Comparison of ENCODE assay signal across 12 cellular contexts in the genomic region with DNA sequence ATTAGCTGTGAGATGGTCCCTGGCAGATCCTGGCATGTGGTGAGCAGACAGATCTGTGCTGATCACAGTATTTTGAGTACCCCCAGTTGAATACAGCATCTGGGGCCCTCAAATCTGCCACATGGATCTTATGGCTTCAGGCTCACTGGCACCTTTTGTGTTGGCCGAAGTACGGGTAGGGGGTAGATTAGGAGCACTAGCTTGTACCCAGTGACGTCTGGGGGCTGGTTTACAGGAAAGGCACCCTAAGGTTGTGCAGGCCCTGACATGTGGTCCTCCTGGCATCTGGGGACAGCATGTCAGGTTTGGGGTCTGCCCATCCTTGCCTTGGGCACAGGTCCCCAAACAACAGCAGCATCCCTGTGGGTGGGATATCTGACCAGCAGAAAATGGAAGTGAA. TPM values are rescaled to one million over a fixed set of nuclear protein-coding genes. Genes with fewer than 3 reads are reported as not detected.
A peak's percentile ranks its signal among the peaks of the same experiment; 100 is the strongest.
DNase-seq lines count a peak whose midpoint lies in the region; ATAC-seq and TF ChIP-seq lines count a peak whose summit lies in the region.
"Had no signal": no experiment of that assay in that cellular context is flagged by ENCODE, and none has a peak within 500 bp of the region (broad histone marks: within the 10 kb centered on the region; RNA-seq: fewer than 3 reads in every experiment).

No MANE protein-coding gene starts in this region.

- peak overlapping the region; percentile 89 for H3K4me2 ChIP-seq in DOHH2 (ENCODE audit: low read length)
- H3K4me2 ChIP-seq: hepatocyte had no signal

- H4K20me1 ChIP-seq in DOHH2 (ENCODE audit: control insufficient read depth, insufficient read depth, low read depth, low read length), result no peaks in the 10 kb centered on the region

- H3K9me3 ChIP-seq in DOHH2 (ENCODE audit: control insufficient read depth, insufficient read depth, low read length) (peaks cover 18% of the 10 kb centered on the region), Peyer's patch (no peaks in the 10 kb centered on the region), esophagus muscularis mucosa (no peaks in the 10 kb centered on the region), spleen (no peaks in the 10 kb centered on the region), adrenal gland (replicated peaks in 1 of 3) (no peaks in the 10 kb centered on the region)

- ATAC-seq in GM19023 (IDR thresholded peaks at IDR 0.05; ENCODE audit: unreplicated experiment), result no peak
- ATAC-seq in esophagus mucosa, result no peak
- ATAC-seq: activated CD8-positive, alpha-beta memory T cell treated with anti-CD3 and anti-CD28 coated beads, Interleukin-2, amount 10 ng/mL, durations not matched to agents 7 days and 5 days had no signal

- TF ChIP-seq EP300 in esophagus muscularis mucosa (IDR thresholded peaks at IDR 0.05), result no peak

- H3K4me1 ChIP-seq in DOHH2 (ENCODE audit: control insufficient read depth, low read length) (peaks cover 96% of the 10 kb centered on the region), Peyer's patch (peaks cover 0 to 46% (median 25%) of the 10 kb centered on the region in 4 donors), esophagus muscularis mucosa (peaks cover 7 to 39% (median 31%) of the 10 kb centered on the region in 4 donors), spleen (peaks cover 19 to 74% (median 66%) of the 10 kb centered on the region in 6 donors), adrenal gland (replicated peaks in 1 of 2) (peaks cover 0 to 2% of the 10 kb centered on the region in 2 donors)

- no peak for DNase-seq in Peyer's patch
- no peak for DNase-seq in esophagus muscularis mucosa (ENCODE audit: extremely low spot score)
- no peak for DNase-seq in spleen
- DNase-seq in NCI-H1048 (lab: John Stamatoyannopoulos, UW), result no peak
- no peak for DNase-seq in adrenal gland
- DNase-seq: activated CD8-positive, alpha-beta memory T cell treated with anti-CD3 and anti-CD28 coated beads, Interleukin-2, amount 10 ng/mL, durations not matched to agents 7 days and 5 days; activated naive CD4-positive, alpha-beta T cell treated with anti-CD3 and anti-CD28 coated beads for 36 hours had no signal

- H3K9me2 ChIP-seq in DOHH2 (replicated peaks; ENCODE audit: control insufficient read depth, low read length), result no peaks in the 10 kb centered on the region

- H3K36me3 ChIP-seq in DOHH2 (ENCODE audit: control insufficient read depth, low read length), result peaks cover 35% of the 10 kb centered on the region
- no peaks in the 10 kb centered on the region for H3K36me3 ChIP-seq in Peyer's patch
- H3K36me3 ChIP-seq in esophagus muscularis mucosa, result no peaks in the 10 kb centered on the region
- no peaks in the 10 kb centered on the region for H3K36me3 ChIP-seq in spleen
- H3K36me3 ChIP-seq in adrenal gland (replicated peaks in 1 of 2), result no peaks in the 10 kb centered on the region
- H3K36me3 ChIP-seq: cardiac muscle cell had no signal

- H3F3A ChIP-seq in DOHH2 (ENCODE audit: control insufficient read depth, insufficient read depth), result peaks cover 61% of the 10 kb centered on the region

- H3K4me3 ChIP-seq in DOHH2 (ENCODE audit: low read length), result peak overlapping the region; percentile 67
- H3K4me3 ChIP-seq in Peyer's patch, result no peak overlapping the region
- no peak overlapping the region for H3K4me3 ChIP-seq in esophagus muscularis mucosa
- H3K4me3 ChIP-seq in spleen, result no peak overlapping the region
- H3K4me3 ChIP-seq in adrenal gland, result no peak overlapping the region
- H3K4me3 ChIP-seq: cardiac muscle cell, hepatocyte had no signal

- 92% methylated on average over 3 of the region's 3 CpGs for WGBS in esophagus muscularis mucosa
- 79 to 92% (median 83%) methylated on average over 3 of the region's 3 CpGs for WGBS in spleen, 5 donors
- 84 to 90% (median 90%) methylated on average over 3 of the region's 3 CpGs for WGBS in adrenal gland, 4 donors

- H3K79me2 ChIP-seq in DOHH2 (ENCODE audit: control insufficient read depth, low read length), result peaks cover 21% of the 10 kb centered on the region
- H3K79me2 ChIP-seq: hepatocyte had no signal

- TF ChIP-seq CTCF in DOHH2 (IDR thresholded peaks at IDR 0.05; ENCODE audit: low read depth, low read length, poor library complexity, severe bottlenecking) (no peak), Peyer's patch (IDR thresholded peaks at IDR 0.05) (no peak), esophagus muscularis mucosa (IDR thresholded peaks at IDR 0.05) (no peak), spleen (IDR thresholded peaks at IDR 0.05 in 8 of 11, conservative IDR thresholded peaks at IDR 0.05 in 3 of 11) (no peak), adrenal gland (IDR thresholded peaks at IDR 0.05) (no peak)

- intact Hi-C loops in esophagus muscularis mucosa (cut with DNase I), result no loop called here
- intact Hi-C loops in spleen (cut with DNase I; ENCODE audit: low total_unique reads), result no loop called here
- intact Hi-C loops in adrenal gland (cut with DNase I), result loop anchor here (2.0 to 5.0 kb wide), 2 partner anchors 38 to 94 kb away; no protein-coding TSS in a partner anchor

- peak overlapping the region; percentile 97 for H3K27ac ChIP-seq in DOHH2 (ENCODE audit: low read depth, low read length)
- peak overlapping the region in 3 of 4 donors; percentile 19 to 85 (median 68) for H3K27ac ChIP-seq in Peyer's patch
- peak overlapping the region; percentile 5 to 49 (median 32) for H3K27ac ChIP-seq in esophagus muscularis mucosa (replicated peaks in 1 of 4)
- peak overlapping the region; percentile 36 to 86 (median 65) for H3K27ac ChIP-seq in spleen
- peak overlapping the region in 1 of 5 donors; percentile 34 for H3K27ac ChIP-seq in adrenal gland
- H3K27ac ChIP-seq: cardiac muscle cell, hepatocyte had no signal

- no peak for TF ChIP-seq POLR2A in Peyer's patch (IDR thresholded peaks at IDR 0.05)
- TF ChIP-seq POLR2A in esophagus muscularis mucosa (IDR thresholded peaks at IDR 0.05; ENCODE audit: low read depth), result no peak
- no peak for TF ChIP-seq POLR2A in spleen (IDR thresholded peaks at IDR 0.05)
- no peak for TF ChIP-seq POLR2A in adrenal gland (IDR thresholded peaks at IDR 0.05)

- H3K27me3 ChIP-seq in DOHH2 (ENCODE audit: control insufficient read depth, low read length) (no peaks in the 10 kb centered on the region), Peyer's patch (no peaks in the 10 kb centered on the region), esophagus muscularis mucosa (no peaks in the 10 kb centered on the region), spleen (replicated peaks in 1 of 7) (no peaks in the 10 kb centered on the region), adrenal gland (no peaks in the 10 kb centered on the region)
- H3K27me3 ChIP-seq: cardiac muscle cell, hepatocyte had no signal

RNA-seq across cellular contexts. Expression of a gene that starts 53.2 kb away (rescaled TPM):
- total RNA-seq in Peyer's patch (10 to 100 TPM; 45.2 to 77.6 (median 53.3) TPM), esophagus muscularis mucosa (100 to 1,000 TPM in 1 of 4 donors, 10 to 100 TPM in 3; 83.6 to 135 (median 90.8) TPM), spleen (100 to 1,000 TPM in 2 of 7 donors, 10 to 100 TPM in 5; 72.8 to 113 (median 95.3) TPM), esophagus mucosa (131 TPM), adrenal gland (100 to 1,000 TPM in 3 of 8 donors, 10 to 100 TPM in 5; 58.3 to 107 (median 94.3) TPM)
- polyA plus RNA-seq in spleen (10 to 100 TPM; 49.9 to 79.0 (median 67.3) TPM), adrenal gland (10 to 100 TPM; 25.0 to 90.3 (median 31.6) TPM)

Comparison
In these comparisons a context has a peak if more than half of its experiments do, and no peak if none do; other contexts are left out.
1. intact Hi-C loops: an anchor here in adrenal gland (2.0 to 5.0 kb wide); none called in esophagus muscularis mucosa and spleen.